8 cellular contexts compared by ENCODE assay signal in genomic region chr4:67549123-67549522, GRCh38. TPM values are rescaled to one million over a fixed set of nuclear protein-coding genes. Genes with fewer than 3 reads are reported as not detected.
A peak's percentile ranks its signal among the peaks of the same experiment; 100 is the strongest.
DNase-seq lines count a peak whose midpoint lies in the region; ATAC-seq, FAIRE-seq and TF ChIP-seq lines count a peak whose summit lies in the region.

No MANE protein-coding gene starts in this region.

- intact Hi-C loops in CD4-positive, alpha-beta memory T cell (cut with micrococcal nuclease): loop anchor here (1.0 kb wide), 3 partner anchors 76 to 361 kb away; no protein-coding TSS in a partner anchor
- intact Hi-C loops in kidney (cut with DNase I): no loop called here

- no peak overlapping the region for H3K27ac ChIP-seq in CD4-positive, alpha-beta memory T cell (ENCODE audit: low read depth, low read length)
- no peak overlapping the region for H3K27ac ChIP-seq in kidney (ENCODE audit: low read depth in 2 of 2, low read length in 2 of 2)

- H3K36me3 ChIP-seq in CD4-positive, alpha-beta memory T cell (ENCODE audit: insufficient read depth, low read length): no peaks in the 10 kb centered on the region
- H3K36me3 ChIP-seq in kidney (ENCODE audit: control insufficient read depth in 1 of 2, insufficient read depth in 2 of 2, low read length in 2 of 2): no peaks in the 10 kb centered on the region

- CTCF ChIA-PET in CD4-positive, alpha-beta memory T cell (lab: Charles Lee; ENCODE audit: partially characterized antibody): interaction anchor here (0.8 to 2.2 kb wide), 7 partner anchors 12 to 628 kb away, joined by 3 to 19 read pairs (median 4); no protein-coding TSS in a partner anchor

- H3K4me1 Mint-ChIP-seq in CD4-positive, alpha-beta memory T cell: peaks cover 4 to 14% (median 10%) of the 10 kb centered on the region in 4 donors

- peaks cover 0 to 10% of the 10 kb centered on the region in 2 donors for H3K36me3 Mint-ChIP-seq in CD4-positive, alpha-beta memory T cell

- peak; percentile 5 for TF ChIP-seq CTCF in kidney (IDR thresholded peaks at IDR 0.05; ENCODE audit: borderline replicate concordance, extremely low read depth, insufficient read depth)

- H3K9me3 ChIP-seq in CD4-positive, alpha-beta memory T cell (ENCODE audit: control insufficient read depth in 1 of 2, low read length in 2 of 2): no peaks in the 10 kb centered on the region
- H3K9me3 ChIP-seq in kidney (ENCODE audit: control insufficient read depth in 1 of 2, low read length in 2 of 2): no peaks in the 10 kb centered on the region

- peak in 4 of 5 donors; percentile 40 to 47 (median 42) for DNase-seq in CD4-positive, alpha-beta memory T cell
- DNase-seq in OCI-M1 (lab: John Stamatoyannopoulos, UW): peak; percentile 76
- DNase-seq in kidney: no peak
- DNase-seq in EL: no peak
- DNase-seq in G401 (ENCODE audit: low spot score): no peak

- ATAC-seq in GM18873 (IDR thresholded peaks at IDR 0.05; ENCODE audit: low FRiP score, unreplicated experiment) (peak; percentile 34), HG03342 (IDR thresholded peaks at IDR 0.05; ENCODE audit: unreplicated experiment) (peak; percentile 24), HG03095 (IDR thresholded peaks at IDR 0.05; ENCODE audit: unreplicated experiment) (no peak)

- POLR2A ChIA-PET in CD4-positive, alpha-beta memory T cell (lab: Charles Lee; ENCODE audit: partially characterized antibody): no interaction called here

- H3K27me3 ChIP-seq in CD4-positive, alpha-beta memory T cell (ENCODE audit: insufficient read depth, low read length): no peaks in the 10 kb centered on the region

- H3K4me3 Mint-ChIP-seq in CD4-positive, alpha-beta memory T cell: no peak overlapping the region

- in situ Hi-C loops in G401 (cut with HindIII; ENCODE audit: low sequenced_read_pairs): no loop called here

- no peak overlapping the region for H3K4me3 ChIP-seq in CD4-positive, alpha-beta memory T cell (ENCODE audit: low read length in 2 of 2)
- H3K4me3 ChIP-seq in kidney (ENCODE audit: low read length in 2 of 2): no peak overlapping the region

- peaks cover 1% of the 10 kb centered on the region for H3K4me1 ChIP-seq in CD4-positive, alpha-beta memory T cell (ENCODE audit: insufficient read depth, low read length)
- no peaks in the 10 kb centered on the region for H3K4me1 ChIP-seq in kidney (ENCODE audit: control insufficient read depth in 1 of 2, insufficient read depth in 1 of 2, low read depth in 1 of 2, low read length in 2 of 2)

- no peak for FAIRE-seq in kidney (lab: Jason Lieb, UNC)

- no peaks in the 10 kb centered on the region for H3K27me3 Mint-ChIP-seq in CD4-positive, alpha-beta memory T cell

- no peak overlapping the region for H3K9ac ChIP-seq in kidney (ENCODE audit: low read length in 2 of 2)

- peak overlapping the region in 1 of 7 donors; percentile 33 for H3K27ac Mint-ChIP-seq in CD4-positive, alpha-beta memory T cell

- no peaks in the 10 kb centered on the region for H3K9me3 Mint-ChIP-seq in CD4-positive, alpha-beta memory T cell

RNA-seq across cellular contexts. Expression of gene CENPC, which starts 3.8 kb away (rescaled TPM):
- total RNA-seq in CD4-positive, alpha-beta memory T cell: 10 to 100 TPM; 64.0 to 69.1 TPM
- polyA plus RNA-seq in CD4-positive, alpha-beta memory T cell: 10 to 100 TPM; 15.2 to 23.8 TPM
- total RNA-seq in kidney: 24.7 TPM
- 4.6 TPM for polyA plus RNA-seq in kidney (ENCODE audit: insufficient read depth, low read depth, low replicate concordance)
- 13.8 and 15.8 TPM in 2 replicates for total RNA-seq in G401 (2014; rRNA removed; shearing (Covaris generic))

RNA-seq across cellular contexts. Expression of gene STAP1, which starts 9.4 kb away (rescaled TPM):
- total RNA-seq in CD4-positive, alpha-beta memory T cell: 1 to 10 TPM; 3.6 to 3.9 TPM
- 1 to 10 TPM; 2.8 to 3.7 TPM for polyA plus RNA-seq in CD4-positive, alpha-beta memory T cell
- total RNA-seq in kidney: 3.9 TPM
- 17.9 TPM for polyA plus RNA-seq in kidney (ENCODE audit: insufficient read depth, low read depth, low replicate concordance)
- total RNA-seq in G401 (2014; rRNA removed; shearing (Covaris generic)): not detected in 2 replicates

Comparison
In these comparisons a context has a peak if more than half of its experiments do, and no peak if none do; other contexts are left out.
1. DNase-seq: peak in CD4-positive, alpha-beta memory T cell (4 of 5) and OCI-M1 (single experiment); none in kidney (single experiment), EL (single experiment) and G401 (single experiment).